Comparison of ENCODE assay signal across 18 cellular contexts in genomic region chr12:112190626-112191025, GRCh38.
DNase-seq lines count a peak whose midpoint lies in the region; ATAC-seq, FAIRE-seq and TF ChIP-seq lines count a peak whose summit lies in the region.
"Had no signal": no experiment of that assay in that cellular context is flagged by ENCODE, and none has a peak within 500 bp of the region (broad histone marks: within the 10 kb centered on the region; RNA-seq: fewer than 3 reads in every experiment).

No MANE protein-coding gene starts in this region.

- intact Hi-C loops in posterior vena cava (cut with DNase I) = no loop called here

- no peak overlapping the region for H2AFZ ChIP-seq in neural progenitor cell (replicated peaks)

- H3K4me3 ChIP-seq in neural progenitor cell = no peak overlapping the region
- H3K4me3 ChIP-seq: adrenal gland, right lobe of liver, testis had no signal

- H4K20me1 ChIP-seq in neural progenitor cell (ENCODE audit: low read depth) = no peaks in the 10 kb centered on the region

- H3K27me3 Mint-ChIP-seq in stimulated activated memory B cell treated with anti-CD40 and anti-IgM and Interleukin-4, amounts not matched to agents 10 μg/mL and 1 μg/mL and 100 μg/mL, for 72 hours = no peaks in the 10 kb centered on the region
- H3K27me3 Mint-ChIP-seq in neural progenitor cell (ENCODE audit: insufficient read depth, low read depth) = peaks cover 3% of the 10 kb centered on the region
- H3K27me3 Mint-ChIP-seq: IgD-negative memory B cell had no signal

- DNase-seq in HT-29 (ENCODE audit: low spot score) (peak; percentile 72), NCI-H2171 treated with DMSO at 0.1 percent for 48 hours (lab: John Stamatoyannopoulos, UW) (peak; percentile 91), posterior vena cava (ENCODE audit: low spot score) (peak; percentile 62), D721Med (ENCODE audit: insufficient read length, low spot score) (no peak), neural progenitor cell (ENCODE audit: low spot score) (no peak)
- DNase-seq: activated CD4-positive, CD25-positive, alpha-beta regulatory T cell treated with anti-CD3 and anti-CD28 coated beads, Interleukin-2, amount 50 U/mL, for 72 hours; activated T-cell treated with anti-CD3 and anti-CD28 coated beads, Interleukin-2, amount 50 U/mL, for 48 hours; adrenal gland; foreskin melanocyte; right lobe of liver; testis had no signal

- FAIRE-seq in D721Med (lab: Jason Lieb, UNC) = no peak
- FAIRE-seq: islet of Langerhans had no signal

- ATAC-seq in stimulated activated memory B cell treated with anti-CD40 and anti-IgM and Interleukin-4, amounts not matched to agents 10 μg/mL and 1 μg/mL and 100 μg/mL, for 72 hours = no peak
- no peak for ATAC-seq in GM18870 (IDR thresholded peaks at IDR 0.05; ENCODE audit: unreplicated experiment)
- ATAC-seq: right lobe of liver, SK-N-SH treated with all-trans-retinoic acid at 6 μM for 48 hours had no signal

- no peak overlapping the region for H3K4me3 Mint-ChIP-seq in stimulated activated memory B cell treated with anti-CD40 and anti-IgM and Interleukin-4, amounts not matched to agents 10 μg/mL and 1 μg/mL and 100 μg/mL, for 72 hours
- H3K4me3 Mint-ChIP-seq in neural progenitor cell = no peak overlapping the region
- H3K4me3 Mint-ChIP-seq: IgD-negative memory B cell had no signal

- H3K4me1 ChIP-seq in neural progenitor cell = no peaks in the 10 kb centered on the region
- H3K4me1 ChIP-seq: adrenal gland had no signal

- H3K27me3 ChIP-seq in neural progenitor cell = no peaks in the 10 kb centered on the region
- H3K27me3 ChIP-seq: adrenal gland, right lobe of liver, testis had no signal

- H3K36me3 ChIP-seq in neural progenitor cell = no peaks in the 10 kb centered on the region

- no peaks in the 10 kb centered on the region for H3K4me1 Mint-ChIP-seq in stimulated activated memory B cell treated with anti-CD40 and anti-IgM and Interleukin-4, amounts not matched to agents 10 μg/mL and 1 μg/mL and 100 μg/mL, for 72 hours
- no peaks in the 10 kb centered on the region for H3K4me1 Mint-ChIP-seq in neural progenitor cell
- H3K4me1 Mint-ChIP-seq: IgD-negative memory B cell had no signal

- H3F3A ChIP-seq in neural progenitor cell (ENCODE audit: low read depth) = no peaks in the 10 kb centered on the region

- H3K9ac ChIP-seq in neural progenitor cell = no peak overlapping the region

- peaks cover 61% of the 10 kb centered on the region for H3K36me3 Mint-ChIP-seq in stimulated activated memory B cell treated with anti-CD40 and anti-IgM and Interleukin-4, amounts not matched to agents 10 μg/mL and 1 μg/mL and 100 μg/mL, for 72 hours
- peaks cover 27% of the 10 kb centered on the region for H3K36me3 Mint-ChIP-seq in neural progenitor cell

- H3K9me3 Mint-ChIP-seq in stimulated activated memory B cell treated with anti-CD40 and anti-IgM and Interleukin-4, amounts not matched to agents 10 μg/mL and 1 μg/mL and 100 μg/mL, for 72 hours = no peaks in the 10 kb centered on the region
- H3K9me3 Mint-ChIP-seq in neural progenitor cell = no peaks in the 10 kb centered on the region
- H3K9me3 Mint-ChIP-seq: IgD-negative memory B cell had no signal

- H3K27ac ChIP-seq in cingulate gyrus (ENCODE audit: low read depth, low read length) (peak overlapping the region; percentile 12), neural progenitor cell (no peak overlapping the region)
- H3K27ac ChIP-seq: adrenal gland, C4-2B, right lobe of liver, testis had no signal

- H3K9me3 ChIP-seq in neural progenitor cell (ENCODE audit: low read depth) = no peaks in the 10 kb centered on the region
- H3K9me3 ChIP-seq: adrenal gland, right lobe of liver, testis had no signal

- TF ChIP-seq CTCF in D721Med (IDR thresholded peaks at IDR 0.05; ENCODE audit: insufficient read depth, missing control alignments) = no peak
- TF ChIP-seq CTCF in neural progenitor cell (IDR thresholded peaks at IDR 0.05) = no peak

- H3K4me2 ChIP-seq in neural progenitor cell = no peak overlapping the region

- H3K79me2 ChIP-seq in neural progenitor cell (ENCODE audit: low read depth) = no peaks in the 10 kb centered on the region

- H3K27ac Mint-ChIP-seq in stimulated activated memory B cell treated with anti-CD40 and anti-IgM and Interleukin-4, amounts not matched to agents 10 μg/mL and 1 μg/mL and 100 μg/mL, for 72 hours = no peak overlapping the region
- H3K27ac Mint-ChIP-seq in neural progenitor cell = no peak overlapping the region
- H3K27ac Mint-ChIP-seq: IgD-negative memory B cell had no signal

Comparison
In these comparisons a context has a peak if more than half of its experiments do, and no peak if none do; other contexts are left out.
1. DNase-seq: peak in HT-29 (single experiment), NCI-H2171 treated with DMSO at 0.1 percent for 48 hours (single experiment) and posterior vena cava (single experiment); none in D721Med (single experiment) and neural progenitor cell (single experiment).